8 cellular contexts compared by ENCODE assay signal in the genomic region with DNA sequence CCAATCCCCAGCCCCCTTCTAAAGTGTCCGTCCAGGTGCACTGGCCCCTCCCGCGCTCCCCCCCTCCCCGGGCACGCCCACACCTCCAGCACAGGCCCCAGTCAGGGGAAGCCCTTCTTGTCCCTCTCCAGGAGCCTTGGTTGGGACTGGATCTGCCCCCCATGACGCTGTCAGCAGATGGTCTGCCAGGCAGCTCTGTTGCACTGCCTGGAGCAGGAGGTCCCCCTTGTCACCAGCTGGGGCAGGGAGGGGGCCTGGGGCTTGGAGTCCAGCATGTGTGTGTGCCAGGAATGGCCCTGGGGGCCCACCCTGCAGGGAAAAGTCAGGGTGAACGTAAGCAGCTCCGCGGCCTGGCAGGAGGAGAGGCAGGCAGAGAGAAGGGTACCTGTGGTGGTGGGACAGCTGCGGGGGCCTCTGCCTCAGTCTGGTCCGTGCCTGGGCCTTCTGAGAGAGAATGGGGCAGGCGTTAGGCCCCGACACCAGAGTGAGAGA. TPM values are rescaled to one million over a fixed set of nuclear protein-coding genes. Genes with fewer than 3 reads are reported as not detected.
DNase-seq lines count a peak whose midpoint lies in the region; ATAC-seq, FAIRE-seq and TF ChIP-seq lines count a peak whose summit lies in the region.

No MANE protein-coding gene starts in this region.

- peaks cover 15% of the 10 kb centered on the region for H4K20me1 ChIP-seq in keratinocyte (ENCODE audit: control insufficient read depth, extremely low read depth, insufficient read depth, low read length)

- POLR2A ChIA-PET in WTC11 (lab: Charles Lee): interaction anchor here (0.6 to 1.0 kb wide), 2 partner anchors 38 to 120 kb away, joined by 3 to 4 read pairs; no protein-coding TSS in a partner anchor

- H3K27me3 ChIP-seq in keratinocyte (ENCODE audit: control insufficient read depth, extremely low read depth, insufficient read depth, low read length): no peaks in the 10 kb centered on the region
- H3K27me3 ChIP-seq in subcutaneous abdominal adipose tissue (ENCODE audit: control insufficient read depth in 5 of 5, insufficient read depth in 4 of 5, low read length in 5 of 5): no peaks in the 10 kb centered on the region

- H3K27ac Mint-ChIP-seq in activated T-cell treated with anti-CD3 and anti-CD28 coated beads, Interleukin-2, amount 50 U/mL, for 24 hours: peak overlapping the region; percentile 91
- H3K27ac Mint-ChIP-seq in WTC11: 0 out of 2 replicates have a peak overlapping the region, but pooled peaks have one; percentile 27

- DNase-seq in activated T-cell treated with anti-CD3 and anti-CD28 coated beads, Interleukin-2, amount 50 U/mL, for 24 hours: no peak
- DNase-seq in activated T-cell treated with anti-CD3 and anti-CD28 coated beads for 4 hours: no peak
- DNase-seq in WTC11 (ENCODE audit: low spot score): no peak
- no peak for DNase-seq in keratinocyte (ENCODE audit: low read depth, low spot score)
- DNase-seq in activated gamma-delta T cell (lab: John Stamatoyannopoulos, UW): no peak
- no peak for DNase-seq in GM03348 (ENCODE audit: low spot score)

- FAIRE-seq in keratinocyte (lab: Jason Lieb, UNC): no peak

- dilution Hi-C loops in keratinocyte (cut with MboI; ENCODE audit: extremely low pct_ligation_motif_present, low sequenced_read_pairs): no loop called here

- H3K9me3 Mint-ChIP-seq in activated T-cell treated with anti-CD3 and anti-CD28 coated beads, Interleukin-2, amount 50 U/mL, for 24 hours: no peaks in the 10 kb centered on the region
- no peaks in the 10 kb centered on the region for H3K9me3 Mint-ChIP-seq in WTC11

- no peak for ATAC-seq in WTC11
- no peak for ATAC-seq in HG03139 (IDR thresholded peaks at IDR 0.05; ENCODE audit: unreplicated experiment)

- peak overlapping the region; percentile 64 for H3K4me3 Mint-ChIP-seq in activated T-cell treated with anti-CD3 and anti-CD28 coated beads, Interleukin-2, amount 50 U/mL, for 24 hours
- peak overlapping the region; percentile 20; the same call in 1 of the 2 replicates for H3K4me3 Mint-ChIP-seq in WTC11

- H3K9me1 ChIP-seq in keratinocyte (ENCODE audit: control insufficient read depth, extremely low read depth, insufficient read depth, low read length): no peaks in the 10 kb centered on the region

- H3K4me2 ChIP-seq in keratinocyte (ENCODE audit: control insufficient read depth, extremely low read depth, insufficient read depth, low read depth, low read length): peak overlapping the region; percentile 90

- H3K36me3 ChIP-seq in keratinocyte (ENCODE audit: control insufficient read depth in 2 of 2, extremely low read depth in 1 of 2, insufficient read depth in 2 of 2, low read length in 2 of 2) (peaks cover 23 to 34% of the 10 kb centered on the region in 2 experiments), subcutaneous abdominal adipose tissue (ENCODE audit: control insufficient read depth in 5 of 5, insufficient read depth in 5 of 5, low read length in 5 of 5) (peaks cover 0 to 53% (median 45%) of the 10 kb centered on the region in 5 donors)

- TF ChIP-seq CTCF in WTC11 (IDR thresholded peaks at IDR 0.05): no peak
- no peak for TF ChIP-seq CTCF in keratinocyte (optimal IDR thresholded peaks at IDR 0.05 in 1 of 3, IDR thresholded peaks at IDR 0.05 in 1 of 3, conservative IDR thresholded peaks at IDR 0.05 in 1 of 3; ENCODE audit: extremely low read depth in 1 of 3, insufficient read depth in 2 of 3, low read length in 3 of 3)

- peaks cover 2% of the 10 kb centered on the region for H3K79me2 ChIP-seq in keratinocyte (ENCODE audit: control insufficient read depth, insufficient read depth, low read length)

- H2AFZ ChIP-seq in keratinocyte (ENCODE audit: control insufficient read depth, low read length): no peak overlapping the region

- no peaks in the 10 kb centered on the region for H3K9me3 ChIP-seq in keratinocyte (ENCODE audit: control insufficient read depth, low read depth, low read length)
- no peaks in the 10 kb centered on the region for H3K9me3 ChIP-seq in subcutaneous abdominal adipose tissue (ENCODE audit: control insufficient read depth in 5 of 5, low read length in 5 of 5)

- no peaks in the 10 kb centered on the region for H3K27me3 Mint-ChIP-seq in activated T-cell treated with anti-CD3 and anti-CD28 coated beads, Interleukin-2, amount 50 U/mL, for 24 hours
- H3K27me3 Mint-ChIP-seq in WTC11 (ENCODE audit: low read depth): no peaks in the 10 kb centered on the region

- H3K4me1 ChIP-seq in keratinocyte (ENCODE audit: control insufficient read depth, extremely low read depth, insufficient read depth, low read length) (peaks cover 25% of the 10 kb centered on the region), subcutaneous abdominal adipose tissue (ENCODE audit: control insufficient read depth in 5 of 5, insufficient read depth in 5 of 5, low read length in 5 of 5) (peaks cover 0 to 34% (median 23%) of the 10 kb centered on the region in 5 donors)

- peak overlapping the region; percentile 83 for H3K9ac ChIP-seq in keratinocyte (ENCODE audit: control insufficient read depth, extremely low read depth, insufficient read depth, low read length)
- H3K9ac ChIP-seq in subcutaneous abdominal adipose tissue (ENCODE audit: low read length in 5 of 5): peak overlapping the region in 4 of 5 donors; percentile 26 to 72 (median 50)

- peak overlapping the region; percentile 49 to 81 (median 58) for H3K4me3 ChIP-seq in keratinocyte (ENCODE audit: control insufficient read depth in 2 of 3, extremely low read depth in 1 of 3, insufficient read depth in 2 of 3, low read depth in 1 of 3, low read length in 3 of 3)
- H3K4me3 ChIP-seq in subcutaneous abdominal adipose tissue (ENCODE audit: low read depth in 1 of 5, low read length in 5 of 5): peak overlapping the region in 3 of 5 donors; percentile 94 to 96 (median 95)

- CTCF ChIA-PET in WTC11 (lab: Charles Lee): interaction anchor here (0.6 to 2.8 kb wide), 5 partner anchors 24 to 208 kb away, joined by 3 to 14 read pairs (median 3); no protein-coding TSS in a partner anchor

- H3K27ac ChIP-seq in keratinocyte (ENCODE audit: control insufficient read depth, insufficient read depth, low read length) (peak overlapping the region; percentile 36), subcutaneous abdominal adipose tissue (ENCODE audit: low read depth, low read length) (peak overlapping the region; percentile 86)

- H3K4me1 Mint-ChIP-seq in activated T-cell treated with anti-CD3 and anti-CD28 coated beads, Interleukin-2, amount 50 U/mL, for 24 hours (ENCODE audit: low read depth): peaks cover 26% of the 10 kb centered on the region
- 0 out of 2 replicates have a peak, but pooled peaks cover 4% of the 10 kb centered on the region for H3K4me1 Mint-ChIP-seq in WTC11

- peaks cover 53% of the 10 kb centered on the region for H3K36me3 Mint-ChIP-seq in activated T-cell treated with anti-CD3 and anti-CD28 coated beads, Interleukin-2, amount 50 U/mL, for 24 hours (ENCODE audit: low read depth)
- peaks cover 8% of the 10 kb centered on the region for H3K36me3 Mint-ChIP-seq in WTC11

RNA-seq across cellular contexts. Expression of a gene that starts 1.6 kb away (rescaled TPM):
- total RNA-seq in WTC11 (2021): 11.1 to 12.0 TPM (median 11.5 TPM) in 3 replicates
- 7.1 to 10.9 TPM (median 9.5 TPM) in 3 replicates for polyA plus RNA-seq in keratinocyte
- 1.7 TPM for polyA plus RNA-seq in keratinocyte (2011; ENCODE audit: low read depth)
- 2.3 and 8.0 TPM in 2 replicates for polyA plus RNA-seq in keratinocyte (2011; cell fraction: cytosol; rRNA removed)
- polyA plus RNA-seq in keratinocyte (2011; cell fraction: nucleus; rRNA removed): 8.6 and 13.2 TPM in 2 replicates
- polyA plus RNA-seq in keratinocyte (2012; ENCODE audit: low replicate concordance): 7.1 and 18.0 TPM in 2 replicates
- polyA minus RNA-seq in keratinocyte: 5.1 to 18.7 TPM (median 6.4 TPM) in 3 replicates
- polyA minus RNA-seq in keratinocyte (2011; cell fraction: cytosol; rRNA and poly(A)+ RNA removed): 19.0 TPM
- 5.8 and 11.1 TPM in 2 replicates for polyA minus RNA-seq in keratinocyte (2011; cell fraction: nucleus; rRNA and poly(A)+ RNA removed)

RNA-seq across cellular contexts. Expression of a gene that starts 10.6 kb away (rescaled TPM):
- total RNA-seq in WTC11 (2021): 0.26 to 0.34 TPM in 2 of 3 replicates, not detected in the other
- polyA plus RNA-seq in keratinocyte: not detected in 3 replicates
- not detected for polyA plus RNA-seq in keratinocyte (2011; ENCODE audit: low read depth)
- polyA plus RNA-seq in keratinocyte (2011; cell fraction: cytosol; rRNA removed): not detected in 2 replicates
- not detected in 2 replicates for polyA plus RNA-seq in keratinocyte (2011; cell fraction: nucleus; rRNA removed)
- 0.08 TPM in 1 of 2 replicates, not detected in the other for polyA plus RNA-seq in keratinocyte (2012; ENCODE audit: low replicate concordance)
- not detected in 3 replicates for polyA minus RNA-seq in keratinocyte
- polyA minus RNA-seq in keratinocyte (2011; cell fraction: cytosol; rRNA and poly(A)+ RNA removed): not detected
- not detected in 2 replicates for polyA minus RNA-seq in keratinocyte (2011; cell fraction: nucleus; rRNA and poly(A)+ RNA removed)

RNA-seq across cellular contexts. Expression of a gene that starts 12.8 kb away (rescaled TPM):
- total RNA-seq in WTC11 (2021): 2.3 to 3.3 TPM (median 2.9 TPM) in 3 replicates
- polyA plus RNA-seq in keratinocyte: not detected in 3 replicates
- not detected for polyA plus RNA-seq in keratinocyte (2011; ENCODE audit: low read depth)
- not detected in 2 replicates for polyA plus RNA-seq in keratinocyte (2011; cell fraction: cytosol; rRNA removed)
- polyA plus RNA-seq in keratinocyte (2011; cell fraction: nucleus; rRNA removed): not detected in 2 replicates
- polyA plus RNA-seq in keratinocyte (2012; ENCODE audit: low replicate concordance): not detected in 2 replicates
- polyA minus RNA-seq in keratinocyte: not detected in 3 replicates
- polyA minus RNA-seq in keratinocyte (2011; cell fraction: cytosol; rRNA and poly(A)+ RNA removed): not detected
- polyA minus RNA-seq in keratinocyte (2011; cell fraction: nucleus; rRNA and poly(A)+ RNA removed): not detected in 2 replicates

RNA-seq across cellular contexts. Expression of a gene that starts 22.9 kb away (rescaled TPM):
- total RNA-seq in WTC11 (2021): 3.7 to 5.8 TPM (median 5.5 TPM) in 3 replicates
- not detected in 3 replicates for polyA plus RNA-seq in keratinocyte
- polyA plus RNA-seq in keratinocyte (2011; ENCODE audit: low read depth): 0.39 TPM
- not detected in 2 replicates for polyA plus RNA-seq in keratinocyte (2011; cell fraction: cytosol; rRNA removed)
- polyA plus RNA-seq in keratinocyte (2011; cell fraction: nucleus; rRNA removed): 0.09 TPM in 1 of 2 replicates, not detected in the other
- polyA plus RNA-seq in keratinocyte (2012; ENCODE audit: low replicate concordance): 0.10 and 0.20 TPM in 2 replicates
- polyA minus RNA-seq in keratinocyte: not detected in 3 replicates
- not detected for polyA minus RNA-seq in keratinocyte (2011; cell fraction: cytosol; rRNA and poly(A)+ RNA removed)
- not detected in 2 replicates for polyA minus RNA-seq in keratinocyte (2011; cell fraction: nucleus; rRNA and poly(A)+ RNA removed)

RNA-seq across cellular contexts. Expression of a gene that starts 37.9 kb away (rescaled TPM):
- 39.4 to 46.9 TPM (median 40.1 TPM) in 3 replicates for total RNA-seq in WTC11 (2021)
- 10.7 to 15.2 TPM (median 13.7 TPM) in 3 replicates for polyA plus RNA-seq in keratinocyte
- 8.8 TPM for polyA plus RNA-seq in keratinocyte (2011; ENCODE audit: low read depth)
- polyA plus RNA-seq in keratinocyte (2011; cell fraction: cytosol; rRNA removed): 5.8 and 13.6 TPM in 2 replicates
- polyA plus RNA-seq in keratinocyte (2011; cell fraction: nucleus; rRNA removed): 27.9 and 36.6 TPM in 2 replicates
- 10.3 and 23.2 TPM in 2 replicates for polyA plus RNA-seq in keratinocyte (2012; ENCODE audit: low replicate concordance)
- polyA minus RNA-seq in keratinocyte: 10.0 to 29.1 TPM (median 12.6 TPM) in 3 replicates
- polyA minus RNA-seq in keratinocyte (2011; cell fraction: cytosol; rRNA and poly(A)+ RNA removed): 18.0 TPM
- polyA minus RNA-seq in keratinocyte (2011; cell fraction: nucleus; rRNA and poly(A)+ RNA removed): 32.3 and 38.0 TPM in 2 replicates
